In genomic region chr5:119801570-119801969, GRCh38 we compare ENCODE assay signal across 7 cellular contexts.
"Had no signal": no experiment of that assay in that cellular context is flagged by ENCODE, and none has a peak within 500 bp of the region (broad histone marks: within the 10 kb centered on the region; RNA-seq: fewer than 3 reads in every experiment).

No MANE protein-coding gene starts in this region.

- H3K27me3 Mint-ChIP-seq: IgD-negative memory B cell had no signal

- H3K27ac Mint-ChIP-seq: IgD-negative memory B cell had no signal

- DNase-seq: IMR-90, KBM-7, KG1 had no signal

- H3K4me3 ChIP-seq: K562 had no signal

- ATAC-seq: HepG2, K562 had no signal

- H3K27ac ChIP-seq: HL-60 had no signal

- H3K4me3 Mint-ChIP-seq: IgD-negative memory B cell had no signal

- H3K36me3 Mint-ChIP-seq: IgD-negative memory B cell had no signal
